ENCODE assay signal across 10 cellular contexts in the genomic region with DNA sequence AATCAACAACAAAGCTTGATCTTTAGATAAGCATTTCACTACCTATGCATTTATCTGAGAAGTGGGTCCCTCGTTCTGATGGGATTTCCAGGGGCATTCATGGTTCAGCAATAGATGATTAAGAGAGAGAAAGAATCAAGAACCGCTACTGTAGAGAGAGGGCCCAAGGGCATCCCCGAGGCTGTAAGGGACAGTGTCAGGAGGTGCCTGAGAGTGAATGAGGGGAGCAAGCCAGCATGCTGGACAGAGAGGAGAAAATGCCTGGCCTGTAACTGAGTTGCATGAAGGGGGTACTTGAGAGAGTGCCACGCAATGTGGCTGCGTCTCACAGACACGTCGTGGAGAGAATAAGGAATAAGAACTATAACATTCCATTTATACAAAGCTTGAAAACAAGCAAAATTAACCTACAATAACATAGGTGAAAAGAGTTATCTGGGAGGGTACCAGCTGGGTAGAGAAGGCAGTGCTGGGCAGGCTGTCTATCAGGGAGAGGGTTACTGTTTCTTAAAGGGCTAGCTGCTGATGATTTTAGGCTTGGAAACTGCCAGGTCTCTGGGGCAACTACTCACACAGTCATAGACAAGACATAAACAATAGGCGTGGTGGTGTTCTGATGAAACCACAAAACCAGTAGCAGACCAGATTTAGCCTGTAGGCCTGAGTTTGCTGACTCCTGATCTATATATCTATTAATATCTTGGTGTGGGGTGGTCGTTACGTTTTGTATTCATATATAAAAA.
A peak's percentile ranks its signal among the peaks of the same experiment; 100 is the strongest.
DNase-seq lines count a peak whose midpoint lies in the region; ATAC-seq, FAIRE-seq and TF ChIP-seq lines count a peak whose summit lies in the region.
"Had no signal": no experiment of that assay in that cellular context is flagged by ENCODE, and none has a peak within 500 bp of the region (broad histone marks: within the 10 kb centered on the region; RNA-seq: fewer than 3 reads in every experiment).

No MANE protein-coding gene starts in this region.

- TF ChIP-seq CTCF in hepatocyte (IDR thresholded peaks at IDR 0.05; ENCODE audit: poor library complexity), result no peak

- peaks cover 18% of the 10 kb centered on the region for H3F3A ChIP-seq in GM23248 (ENCODE audit: insufficient read depth)

- CTCF ChIA-PET in activated CD8-positive, alpha-beta T cell treated with anti-CD3 and anti-CD28 coated beads, Interleukin-2, amount 10 ng/mL, durations not matched to agents 7 days and 5 days (lab: Charles Lee), result interaction anchor here (1.0 to 2.5 kb wide), 6 partner anchors 12 to 111 kb away, joined by 3 to 14 read pairs (median 6); no protein-coding TSS in a partner anchor

- in situ Hi-C loops in GM23248 (cut with MboI), result no loop called here

- 60 to 61% methylated on average over 10 of the region's 10 CpGs for WGBS in GM23248 (ENCODE audit: low coverage in 1 of 2, low lambda C conversion rate in 2 of 2, missing lambda C conversion rate in 2 of 2), 2 experiments
- 85% methylated on average over 10 of the region's 10 CpGs for WGBS in hepatocyte (ENCODE audit: low lambda C conversion rate, missing lambda C conversion rate)

- H3K27ac Mint-ChIP-seq in activated CD8-positive, alpha-beta T cell treated with anti-CD3 and anti-CD28 coated beads, Interleukin-2, amount 10 ng/mL, durations not matched to agents 7 days and 5 days, result no peak overlapping the region

- H3K27me3 Mint-ChIP-seq in activated CD8-positive, alpha-beta T cell treated with anti-CD3 and anti-CD28 coated beads, Interleukin-2, amount 10 ng/mL, durations not matched to agents 7 days and 5 days (ENCODE audit: low read depth), result no peaks in the 10 kb centered on the region

- no peak overlapping the region for H3K4me3 Mint-ChIP-seq in activated CD8-positive, alpha-beta T cell treated with anti-CD3 and anti-CD28 coated beads, Interleukin-2, amount 10 ng/mL, durations not matched to agents 7 days and 5 days

- H3K9me3 Mint-ChIP-seq in activated CD8-positive, alpha-beta T cell treated with anti-CD3 and anti-CD28 coated beads, Interleukin-2, amount 10 ng/mL, durations not matched to agents 7 days and 5 days (ENCODE audit: insufficient read depth), result no peaks in the 10 kb centered on the region

- H3K4me2 ChIP-seq in BLaER1, result peak overlapping the region; percentile 62
- H3K4me2 ChIP-seq in GM23248 (ENCODE audit: unreplicated experiment), result peak overlapping the region; percentile 66
- H3K4me2 ChIP-seq in hepatocyte, result no peak overlapping the region

- H3K27ac ChIP-seq in BLaER1 (peak overlapping the region; percentile 50), GM23248 (peak overlapping the region; percentile 97), hepatocyte (peak overlapping the region; percentile 55)
- H3K27ac ChIP-seq: tibial nerve had no signal

- FAIRE-seq in frontal cortex (lab: Jason Lieb, UNC), result no peak
- FAIRE-seq: endothelial cell of umbilical vein had no signal

- H3K9ac ChIP-seq in BLaER1 (no peak overlapping the region; the same call in 1 of the 2 replicates), GM23248 (peak overlapping the region; percentile 82)

- DNase-seq in GM23248, result peak; percentile 94
- DNase-seq in activated CD8-positive, alpha-beta T cell treated with anti-CD3 and anti-CD28 coated beads, Interleukin-2, amount 10 ng/mL, durations not matched to agents 7 days and 5 days, result peak; percentile 33
- DNase-seq in hepatocyte (ENCODE audit: low spot score), result no peak
- DNase-seq in nucleus accumbens (lab: John Stamatoyannopoulos, UW), result no peak
- DNase-seq in frontal cortex (ENCODE audit: low spot score in 2 of 2), result no peak
- no peak for DNase-seq in NCI-H510A treated with DMSO at 0.1 percent for 48 hours (lab: John Stamatoyannopoulos, UW)
- no peak for DNase-seq in NCI-H1694 treated with DMSO at 0.1 percent for 48 hours (lab: John Stamatoyannopoulos, UW)

- H3K36me3 Mint-ChIP-seq in activated CD8-positive, alpha-beta T cell treated with anti-CD3 and anti-CD28 coated beads, Interleukin-2, amount 10 ng/mL, durations not matched to agents 7 days and 5 days (ENCODE audit: low read depth), result no peaks in the 10 kb centered on the region

- H3K4me1 ChIP-seq in BLaER1, result peaks cover 51% of the 10 kb centered on the region
- H3K4me1 ChIP-seq in GM23248 (ENCODE audit: insufficient read depth), result peaks cover 36% of the 10 kb centered on the region
- H3K4me1 ChIP-seq in hepatocyte (ENCODE audit: insufficient read depth), result peaks cover 5% of the 10 kb centered on the region
- H3K4me1 ChIP-seq: tibial nerve had no signal

- no peaks in the 10 kb centered on the region for H3K27me3 ChIP-seq in BLaER1
- no peaks in the 10 kb centered on the region for H3K27me3 ChIP-seq in GM23248 (replicated peaks; ENCODE audit: insufficient read depth)
- peaks cover 3% of the 10 kb centered on the region for H3K27me3 ChIP-seq in hepatocyte
- H3K27me3 ChIP-seq: tibial nerve had no signal

- H3K4me1 Mint-ChIP-seq in activated CD8-positive, alpha-beta T cell treated with anti-CD3 and anti-CD28 coated beads, Interleukin-2, amount 10 ng/mL, durations not matched to agents 7 days and 5 days (ENCODE audit: low read depth), result peaks cover 44% of the 10 kb centered on the region

- H4K20me1 ChIP-seq in BLaER1 (no peaks in the 10 kb centered on the region), GM23248 (ENCODE audit: insufficient read depth) (no peaks in the 10 kb centered on the region), hepatocyte (ENCODE audit: insufficient read depth, poor library complexity, severe bottlenecking) (no peaks in the 10 kb centered on the region)

- H3K9me2 ChIP-seq in GM23248 (ENCODE audit: insufficient read depth), result no peaks in the 10 kb centered on the region
- H3K9me2 ChIP-seq in hepatocyte (replicated peaks; ENCODE audit: insufficient read depth), result no peaks in the 10 kb centered on the region

- ATAC-seq in activated CD8-positive, alpha-beta T cell treated with anti-CD3 and anti-CD28 coated beads, Interleukin-2, amount 10 ng/mL, durations not matched to agents 7 days and 5 days, result peak; percentile 71

- POLR2A ChIA-PET in activated CD8-positive, alpha-beta T cell treated with anti-CD3 and anti-CD28 coated beads, Interleukin-2, amount 10 ng/mL, durations not matched to agents 7 days and 5 days (lab: Charles Lee), result no interaction called here

- H3K4me3 ChIP-seq in BLaER1 (no peak overlapping the region), GM23248 (no peak overlapping the region), hepatocyte (no peak overlapping the region)
- H3K4me3 ChIP-seq: tibial nerve had no signal

- no peaks in the 10 kb centered on the region for H3K79me2 ChIP-seq in GM23248 (ENCODE audit: insufficient read depth)
- no peaks in the 10 kb centered on the region for H3K79me2 ChIP-seq in hepatocyte

- H3K36me3 ChIP-seq in BLaER1 (no peaks in the 10 kb centered on the region), GM23248 (ENCODE audit: low read depth) (no peaks in the 10 kb centered on the region), hepatocyte (replicated peaks; ENCODE audit: insufficient read depth, low read depth) (no peaks in the 10 kb centered on the region)
- H3K36me3 ChIP-seq: tibial nerve had no signal

- H2AFZ ChIP-seq in GM23248 (no peak overlapping the region), hepatocyte (no peak overlapping the region)

- H3K9me3 ChIP-seq in BLaER1 (peaks cover 8% of the 10 kb centered on the region; the same call in 1 of the 2 replicates), GM23248 (ENCODE audit: low read depth) (no peaks in the 10 kb centered on the region), hepatocyte (ENCODE audit: low read depth) (no peaks in the 10 kb centered on the region)
- H3K9me3 ChIP-seq: tibial nerve had no signal

Comparison
In these comparisons a context has a peak if more than half of its experiments do, and no peak if none do; other contexts are left out.
1. DNase-seq: peak in GM23248 (single experiment) and activated CD8-positive, alpha-beta T cell treated with anti-CD3 and anti-CD28 coated beads, Interleukin-2, amount 10 ng/mL, durations not matched to agents 7 days and 5 days (single experiment); none in hepatocyte (single experiment), nucleus accumbens (0 of 56), frontal cortex (0 of 2), NCI-H510A treated with DMSO at 0.1 percent for 48 hours (single experiment) and NCI-H1694 treated with DMSO at 0.1 percent for 48 hours (single experiment).
2. Peak in every context shown above with its lines, with median percentiles within 50 percentile points of each other: H3K27ac ChIP-seq.